Comparison of ENCODE assay signal across 23 cellular contexts in genomic region chr12:107231269-107231668, GRCh38.
DNase-seq lines count a peak whose midpoint lies in the region; ATAC-seq, FAIRE-seq and TF ChIP-seq lines count a peak whose summit lies in the region.
"Had no signal": no experiment of that assay in that cellular context is flagged by ENCODE, and none has a peak within 500 bp of the region (broad histone marks: within the 10 kb centered on the region; RNA-seq: fewer than 3 reads in every experiment).

No MANE protein-coding gene starts in this region.

- CTCF ChIA-PET in K562 (lab: Yijun Ruan, JAX; ENCODE audit: low intra/inter-chr PET ratio): no interaction called here

- H3K4me1 ChIP-seq in K562 (replicated peaks in 1 of 2; ENCODE audit: control insufficient read depth in 2 of 2, insufficient read depth in 2 of 2, low read length in 2 of 2): no peaks in the 10 kb centered on the region
- peaks cover 9% of the 10 kb centered on the region for H3K4me1 ChIP-seq in keratinocyte (ENCODE audit: control insufficient read depth, extremely low read depth, insufficient read depth, low read length)
- H3K4me1 ChIP-seq: A549, Caco-2 had no signal

- H3K79me2 ChIP-seq in K562 (ENCODE audit: control insufficient read depth, insufficient read depth, low read length) (no peaks in the 10 kb centered on the region), keratinocyte (ENCODE audit: control insufficient read depth, insufficient read depth, low read length) (no peaks in the 10 kb centered on the region)

- BruUV-seq in K562 (replicated peaks; lab: Mats Ljungman, UMichigan): no TSS peak

- ATAC-seq in natural killer cell (peak in 2 of 3 donors; percentile 19 to 54), K562 (no peak)
- no peak for ATAC-seq in natural killer cell treated with Interleukin-12 subunit alpha and Interleukin-12 subunit beta and Interleukin-15 and Interleukin-18, amount 100 ng/mL, for 72 hours
- ATAC-seq: A549; CD8-positive, alpha-beta T cell had no signal

- POLR2A ChIA-PET in K562 (lab: Yijun Ruan, JAX): no interaction called here

- DNase-seq in natural killer cell: no peak
- no peak for DNase-seq in natural killer cell treated with Interleukin-12 subunit alpha and Interleukin-12 subunit beta and Interleukin-15 and Interleukin-18, amount 100 ng/mL, for 72 hours (ENCODE audit: low spot score)
- no peak for DNase-seq in K562 (ENCODE audit: extremely low read depth in 1 of 4, low spot score in 3 of 4)
- DNase-seq in keratinocyte (ENCODE audit: low read depth, low spot score): no peak
- no peak for DNase-seq in NOMO-1 treated with DMSO at 0.1 percent for 48 hours (lab: John Stamatoyannopoulos, UW; ENCODE audit: unreplicated experiment)
- DNase-seq in superior temporal gyrus (ENCODE audit: extremely low spot score): no peak
- DNase-seq in NCI-H2196 treated with DMSO at 0.1 percent for 48 hours (lab: John Stamatoyannopoulos, UW; ENCODE audit: unreplicated experiment): no peak
- DNase-seq: AML-193; Caco-2; Calu3; CD4-positive, alpha-beta T cell; CD8-positive, alpha-beta T cell; DMS79 treated with DMSO at 0.1 percent for 48 hours; GF-D8 had no signal

- H3K27ac Mint-ChIP-seq in natural killer cell: no peak overlapping the region
- no peak overlapping the region for H3K27ac Mint-ChIP-seq in natural killer cell treated with Interleukin-12 subunit alpha and Interleukin-12 subunit beta and Interleukin-15 and Interleukin-18, amount 100 ng/mL, for 72 hours
- H3K27ac Mint-ChIP-seq: B cell; CD4-positive, alpha-beta T cell; CD8-positive, alpha-beta T cell had no signal

- H3K36me3 Mint-ChIP-seq in natural killer cell: no peaks in the 10 kb centered on the region
- no peaks in the 10 kb centered on the region for H3K36me3 Mint-ChIP-seq in natural killer cell treated with Interleukin-12 subunit alpha and Interleukin-12 subunit beta and Interleukin-15 and Interleukin-18, amount 100 ng/mL, for 72 hours
- H3K36me3 Mint-ChIP-seq: CD8-positive, alpha-beta T cell had no signal

- no peak for TF ChIP-seq POLR2A in K562 (conservative IDR thresholded peaks at IDR 0.05)

- dilution Hi-C loops in keratinocyte (cut with MboI; ENCODE audit: extremely low pct_ligation_motif_present, low sequenced_read_pairs): no loop called here

- in situ Hi-C loops in K562 (cut with MboI): no loop called here

- H3K27me3 Mint-ChIP-seq in natural killer cell (ENCODE audit: low read depth in 2 of 2): peaks cover 0 to 7% of the 10 kb centered on the region in 2 donors
- peaks cover 0 to 5% of the 10 kb centered on the region in 2 donors for H3K27me3 Mint-ChIP-seq in natural killer cell treated with Interleukin-12 subunit alpha and Interleukin-12 subunit beta and Interleukin-15 and Interleukin-18, amount 100 ng/mL, for 72 hours
- H3K27me3 Mint-ChIP-seq: CD4-positive, alpha-beta T cell had no signal

- peak; percentile 54 for FAIRE-seq in K562 (lab: Jason Lieb, UNC)
- FAIRE-seq in keratinocyte (lab: Jason Lieb, UNC): peak; percentile 69
- FAIRE-seq: A549, D721Med, G401.6, GM12891, GM19239 had no signal

- H4K20me1 ChIP-seq in K562 (replicated peaks; ENCODE audit: control insufficient read depth, insufficient read depth, low read length) (no peaks in the 10 kb centered on the region), keratinocyte (ENCODE audit: control insufficient read depth, extremely low read depth, insufficient read depth, low read length) (no peaks in the 10 kb centered on the region)
- H4K20me1 ChIP-seq: BLaER1 treated with 17β-estradiol and CSF1 and Interleukin-3, amounts not matched to agents 10 nM and 100 nM had no signal

- H3K4me1 Mint-ChIP-seq in natural killer cell: no peaks in the 10 kb centered on the region
- H3K4me1 Mint-ChIP-seq in natural killer cell treated with Interleukin-12 subunit alpha and Interleukin-12 subunit beta and Interleukin-15 and Interleukin-18, amount 100 ng/mL, for 72 hours (ENCODE audit: low read depth in 2 of 2): no peaks in the 10 kb centered on the region
- H3K4me1 Mint-ChIP-seq: B cell had no signal

- H3K4me3 Mint-ChIP-seq in natural killer cell: no peak overlapping the region
- H3K4me3 Mint-ChIP-seq in natural killer cell treated with Interleukin-12 subunit alpha and Interleukin-12 subunit beta and Interleukin-15 and Interleukin-18, amount 100 ng/mL, for 72 hours: no peak overlapping the region
- H3K4me3 Mint-ChIP-seq: B cell; CD4-positive, alpha-beta T cell; CD8-positive, alpha-beta T cell had no signal

- H3K9ac ChIP-seq in K562 (ENCODE audit: insufficient read depth in 1 of 2, low read depth in 2 of 2, low read length in 2 of 2): no peak overlapping the region
- H3K9ac ChIP-seq in keratinocyte (ENCODE audit: control insufficient read depth, extremely low read depth, insufficient read depth, low read length): no peak overlapping the region
- H3K9ac ChIP-seq: BLaER1 treated with 17β-estradiol and CSF1 and Interleukin-3, amounts not matched to agents 10 nM and 100 nM had no signal

- H3K27ac ChIP-seq in K562 (ENCODE audit: extremely low read depth, low read depth, low read length) (no peak overlapping the region), keratinocyte (ENCODE audit: control insufficient read depth, insufficient read depth, low read length) (no peak overlapping the region)
- H3K27ac ChIP-seq: 22Rv1; A549; BLaER1 treated with 17β-estradiol and CSF1 and Interleukin-3, amounts not matched to agents 10 nM and 100 nM; C4-2B had no signal

- WGBS in K562 (ENCODE audit: insufficient coverage, low coverage, missing lambda C conversion rate): 1% methylated on average over 11 of the region's 11 CpGs

- H3K4me2 ChIP-seq in K562 (ENCODE audit: insufficient read depth, low read length) (no peak overlapping the region), keratinocyte (ENCODE audit: control insufficient read depth, extremely low read depth, insufficient read depth, low read depth, low read length) (no peak overlapping the region)
- H3K4me2 ChIP-seq: A549; BLaER1 treated with 17β-estradiol and CSF1 and Interleukin-3, amounts not matched to agents 10 nM and 100 nM had no signal

- no peak for TF ChIP-seq RAD21 in K562 (CRISPR knock-in tag; conservative IDR thresholded peaks at IDR 0.05 in 1 of 2, IDR thresholded peaks at IDR 0.05 in 1 of 2)

- no peak for TF ChIP-seq EP300 in K562 (IDR thresholded peaks at IDR 0.05; ENCODE audit: low read length)

- H3K9me3 Mint-ChIP-seq in natural killer cell: no peaks in the 10 kb centered on the region
- no peaks in the 10 kb centered on the region for H3K9me3 Mint-ChIP-seq in natural killer cell treated with Interleukin-12 subunit alpha and Interleukin-12 subunit beta and Interleukin-15 and Interleukin-18, amount 100 ng/mL, for 72 hours
- H3K9me3 Mint-ChIP-seq: CD4-positive, alpha-beta T cell; CD8-positive, alpha-beta T cell had no signal

- H3K9me3 ChIP-seq in K562 (replicated peaks; ENCODE audit: control insufficient read depth, insufficient read depth, low read depth, low read length) (no peaks in the 10 kb centered on the region), keratinocyte (ENCODE audit: control insufficient read depth, low read depth, low read length) (no peaks in the 10 kb centered on the region)
- H3K9me3 ChIP-seq: A549; BLaER1 treated with 17β-estradiol and CSF1 and Interleukin-3, amounts not matched to agents 10 nM and 100 nM; Caco-2 had no signal

- H2AFZ ChIP-seq in K562 (ENCODE audit: low read depth, low read length) (no peak overlapping the region), keratinocyte (ENCODE audit: control insufficient read depth, low read length) (peak overlapping the region; percentile 52)

- H3K4me3 ChIP-seq in K562 (no peak overlapping the region), keratinocyte (ENCODE audit: control insufficient read depth in 2 of 3, extremely low read depth in 1 of 3, insufficient read depth in 2 of 3, low read depth in 1 of 3, low read length in 3 of 3) (no peak overlapping the region)
- H3K4me3 ChIP-seq: A549; BLaER1 treated with 17β-estradiol and CSF1 and Interleukin-3, amounts not matched to agents 10 nM and 100 nM had no signal

- no peak for TF ChIP-seq CTCF in natural killer cell (IDR thresholded peaks at IDR 0.05)
- TF ChIP-seq CTCF in K562 (IDR thresholded peaks at IDR 0.05 in 2 of 3, conservative IDR thresholded peaks at IDR 0.05 in 1 of 3; ENCODE audit: insufficient read depth in 2 of 3, low read depth in 1 of 3, low read length in 3 of 3): no peak
- TF ChIP-seq CTCF in keratinocyte (optimal IDR thresholded peaks at IDR 0.05 in 1 of 3, IDR thresholded peaks at IDR 0.05 in 1 of 3, conservative IDR thresholded peaks at IDR 0.05 in 1 of 3; ENCODE audit: extremely low read depth in 1 of 3, insufficient read depth in 2 of 3, low read length in 3 of 3): no peak

- H3K27me3 ChIP-seq in K562 (ENCODE audit: control insufficient read depth in 2 of 2, insufficient read depth in 2 of 2, low read length in 2 of 2) (peaks cover 5 to 7% of the 10 kb centered on the region in 2 experiments; a peak in 3 of 5 replicates), keratinocyte (ENCODE audit: control insufficient read depth, extremely low read depth, insufficient read depth, low read length) (no peaks in the 10 kb centered on the region)
- H3K27me3 ChIP-seq: BLaER1 treated with 17β-estradiol and CSF1 and Interleukin-3, amounts not matched to agents 10 nM and 100 nM had no signal

- intact Hi-C loops in natural killer cell (cut with micrococcal nuclease) (no loop called here), K562 (cut with micrococcal nuclease) (no loop called here)

- H3K9me1 ChIP-seq in K562 (ENCODE audit: control insufficient read depth, insufficient read depth, low read length): no peaks in the 10 kb centered on the region
- no peaks in the 10 kb centered on the region for H3K9me1 ChIP-seq in keratinocyte (ENCODE audit: control insufficient read depth, extremely low read depth, insufficient read depth, low read length)

- H3K36me3 ChIP-seq in K562 (ENCODE audit: control insufficient read depth, insufficient read depth, low read length) (no peaks in the 10 kb centered on the region), keratinocyte (ENCODE audit: control insufficient read depth in 2 of 2, extremely low read depth in 1 of 2, insufficient read depth in 2 of 2, low read length in 2 of 2) (no peaks in the 10 kb centered on the region)
- H3K36me3 ChIP-seq: BLaER1 treated with 17β-estradiol and CSF1 and Interleukin-3, amounts not matched to agents 10 nM and 100 nM had no signal

TF ChIP-seq in K562, 482 proteins besides CTCF, POLR2A, EP300 and RAD21:
- TF ChIP-seq CHD2 (IDR thresholded peaks at IDR 0.05; ENCODE audit: low read depth, low read length) (no peak), ZNF586 (CRISPR knock-in tag; conservative IDR thresholded peaks at IDR 0.05) (no peak), MTA2 (IDR thresholded peaks at IDR 0.05; ENCODE audit: low read depth) (no peak), ZNF695 (CRISPR knock-in tag; IDR thresholded peaks at IDR 0.05) (no peak), ZBTB17 (CRISPR knock-in tag; IDR thresholded peaks at IDR 0.05) (no peak)
TF ChIP-seq in K562: peak in this region for 0.

Comparison
In these comparisons a context has a peak if more than half of its experiments do, and no peak if none do; other contexts are left out.
1. ATAC-seq: peak in natural killer cell (2 of 3); none in natural killer cell treated with Interleukin-12 subunit alpha and Interleukin-12 subunit beta and Interleukin-15 and Interleukin-18, amount 100 ng/mL, for 72 hours (0 of 2) and K562 (single experiment).